29 cellular contexts compared by ENCODE assay signal in genomic region chr1:35773711-35774110, GRCh38.
"Had no signal": no experiment of that assay in that cellular context is flagged by ENCODE, and none has a peak within 500 bp of the region (broad histone marks: within the 10 kb centered on the region; RNA-seq: fewer than 3 reads in every experiment).

No MANE protein-coding gene starts in this region.

- ATAC-seq: natural killer cell treated with Interleukin-12 subunit alpha and Interleukin-12 subunit beta and Interleukin-15 and Interleukin-18, amount 100 ng/mL, for 72 hours; psoas muscle; right cardiac atrium; right lobe of liver; stimulated activated effector memory CD8-positive, alpha-beta T cell treated with anti-CD3 and anti-CD28 coated beads, Interleukin-12 subunit alpha, Interleukin-12 subunit beta, amount 100 ng/mL, for 72 hours; stimulated activated naive B cell treated with anti-CD40 and anti-IgM and Interleukin-4, amounts not matched to agents 10 μg/mL and 1 μg/mL and 100 μg/mL, for 72 hours had no signal

- H3K27me3 ChIP-seq: neutrophil, ovary, right lobe of liver, sigmoid colon, stomach, thyroid gland, tibial nerve, upper lobe of left lung, vagina had no signal

- H3K36me3 ChIP-seq: neutrophil, ovary, right lobe of liver, sigmoid colon, stomach, thoracic aorta, thyroid gland, tibial nerve, upper lobe of left lung, vagina had no signal

- H3K9me3 Mint-ChIP-seq: natural killer cell treated with Interleukin-12 subunit alpha and Interleukin-12 subunit beta and Interleukin-15 and Interleukin-18, amount 100 ng/mL, for 72 hours; nephron progenitor cell; neural crest cell; stimulated activated effector memory CD8-positive, alpha-beta T cell treated with anti-CD3 and anti-CD28 coated beads, Interleukin-12 subunit alpha, Interleukin-12 subunit beta, amount 100 ng/mL, for 72 hours; stimulated activated naive B cell treated with anti-CD40 and anti-IgM and Interleukin-4, amounts not matched to agents 10 μg/mL and 1 μg/mL and 100 μg/mL, for 72 hours; stimulated activated naive CD8-positive, alpha-beta T cell treated with anti-CD3 and anti-CD28 coated beads, Interleukin-15, Interleukin-2, amounts not matched to agents 100 ng/mL and 50 ng/mL, for 24 hours had no signal

- DNase-seq: nephron progenitor cell; nucleus accumbens; ovary; posterior cingulate gyrus; psoas muscle; right cardiac atrium; right lobe of liver; sigmoid colon; small intestine; stimulated activated CD4-positive, alpha-beta T cell treated with anti-CD3 and anti-CD28 coated beads, Interleukin-15, amount 100 ng/mL, for 24 hours; stimulated activated CD4-positive, alpha-beta T cell treated with anti-CD3 and anti-CD28 coated beads, Interleukin-2, amount 100 ng/mL, for 24 hours; stimulated activated CD4-positive, alpha-beta T cell treated with anti-CD3 and anti-CD28 coated beads, Interleukin-2, amount 100 ng/mL, for 48 hours; stimulated activated CD4-positive, alpha-beta T cell treated with anti-CD3 and anti-CD28 coated beads, Interleukin-4, amount 100 ng/mL, for 24 hours; stimulated activated naive B cell treated with anti-CD40 and anti-IgM and Interleukin-4, amounts not matched to agents 10 μg/mL and 1 μg/mL and 100 μg/mL, for 72 hours; stimulated activated naive CD4-positive, alpha-beta T cell treated with Interleukin-2 at 50 U/mL for 16 hours; stomach; thyroid gland; trophoblast cell; upper lobe of left lung had no signal

- H3K27me3 Mint-ChIP-seq: natural killer cell treated with Interleukin-12 subunit alpha and Interleukin-12 subunit beta and Interleukin-15 and Interleukin-18, amount 100 ng/mL, for 72 hours; progenitor cell of endocrine pancreas; stimulated activated naive B cell treated with anti-CD40 and anti-IgM and Interleukin-4, amounts not matched to agents 10 μg/mL and 1 μg/mL and 100 μg/mL, for 72 hours; stimulated activated naive CD8-positive, alpha-beta T cell treated with anti-CD3 and anti-CD28 coated beads, Interleukin-15, Interleukin-2, amounts not matched to agents 100 ng/mL and 50 ng/mL, for 24 hours had no signal

- FAIRE-seq: small intestine, urothelium cell line had no signal

- H3K4me3 ChIP-seq: ovary, psoas muscle, right lobe of liver, sigmoid colon, stomach, thoracic aorta, thyroid gland, tibial nerve, upper lobe of left lung, vagina had no signal

- H3K36me3 Mint-ChIP-seq: natural killer cell treated with Interleukin-12 subunit alpha and Interleukin-12 subunit beta and Interleukin-15 and Interleukin-18, amount 100 ng/mL, for 72 hours; stimulated activated naive B cell treated with anti-CD40 and anti-IgM and Interleukin-4, amounts not matched to agents 10 μg/mL and 1 μg/mL and 100 μg/mL, for 72 hours had no signal

- H3K4me3 Mint-ChIP-seq: natural killer cell treated with Interleukin-12 subunit alpha and Interleukin-12 subunit beta and Interleukin-15 and Interleukin-18, amount 100 ng/mL, for 72 hours; nephron progenitor cell; stimulated activated effector memory CD8-positive, alpha-beta T cell treated with anti-CD3 and anti-CD28 coated beads, Interleukin-12 subunit alpha, Interleukin-12 subunit beta, amount 100 ng/mL, for 72 hours; stimulated activated naive B cell treated with anti-CD40 and anti-IgM and Interleukin-4, amounts not matched to agents 10 μg/mL and 1 μg/mL and 100 μg/mL, for 72 hours; stimulated activated naive CD8-positive, alpha-beta T cell treated with anti-CD3 and anti-CD28 coated beads, Interleukin-15, Interleukin-2, amounts not matched to agents 100 ng/mL and 50 ng/mL, for 24 hours had no signal

- H3K27ac Mint-ChIP-seq: natural killer cell treated with Interleukin-12 subunit alpha and Interleukin-12 subunit beta and Interleukin-15 and Interleukin-18, amount 100 ng/mL, for 72 hours; nephron progenitor cell; progenitor cell of endocrine pancreas; stimulated activated effector memory CD8-positive, alpha-beta T cell treated with anti-CD3 and anti-CD28 coated beads, Interleukin-12 subunit alpha, Interleukin-12 subunit beta, amount 100 ng/mL, for 72 hours; stimulated activated naive CD8-positive, alpha-beta T cell treated with anti-CD3 and anti-CD28 coated beads, Interleukin-15, Interleukin-2, amounts not matched to agents 100 ng/mL and 50 ng/mL, for 24 hours had no signal
